33 cellular contexts compared by ENCODE assay signal in the genomic region with DNA sequence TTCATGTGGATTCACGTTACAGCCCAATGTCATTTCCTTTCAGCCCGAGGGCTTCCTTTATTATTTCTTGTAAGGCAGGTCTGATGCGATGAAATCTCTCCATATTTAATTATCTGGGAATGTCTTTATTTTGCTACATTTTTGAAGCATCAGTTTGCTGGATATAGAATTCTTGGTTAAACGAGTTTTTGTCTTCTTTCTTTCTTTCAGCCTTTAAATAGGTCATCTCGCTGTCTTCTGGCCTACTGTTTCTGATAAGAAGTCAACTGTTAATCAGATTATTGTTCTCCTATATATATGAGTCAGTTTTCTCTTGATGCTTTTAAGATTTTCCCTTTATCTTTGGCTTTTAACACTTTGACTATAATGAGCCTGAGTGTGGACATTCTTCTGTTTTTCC.
"Had no signal": no experiment of that assay in that cellular context is flagged by ENCODE, and none has a peak within 500 bp of the region (broad histone marks: within the 10 kb centered on the region; RNA-seq: fewer than 3 reads in every experiment).

No MANE protein-coding gene starts in this region.

- H3K27me3 ChIP-seq: adrenal gland, ascending aorta, body of pancreas, brain microvascular endothelial cell, breast epithelium, cardiac muscle cell had no signal

- H3K36me3 ChIP-seq: adrenal gland, ascending aorta, brain microvascular endothelial cell, breast epithelium, cardiac muscle cell had no signal

- H3K4me1 ChIP-seq: adrenal gland, ascending aorta, body of pancreas, breast epithelium had no signal

- FAIRE-seq: astrocyte, bronchial epithelial cell had no signal

- H3K27ac ChIP-seq: adrenal gland, ascending aorta, body of pancreas, brain microvascular endothelial cell, breast epithelium, cardiac muscle cell had no signal

- H3K4me3 ChIP-seq: adrenal gland, ascending aorta, body of pancreas, breast epithelium, cardiac muscle cell had no signal

- ATAC-seq: activated naive CD4-positive, alpha-beta T cell treated with anti-CD3 and anti-CD28 coated beads, Interleukin-2, amount 50 U/mL, for 72 hours; activated naive CD8-positive, alpha-beta T cell treated with anti-CD3 and anti-CD28 coated beads, Interleukin-2, amount 50 U/mL, for 24 hours; activated T-cell treated with anti-CD3 and anti-CD28 coated beads, Interleukin-2, amount 50 U/mL, for 4 hours; activated T-cell treated with anti-CD3 and anti-CD28 coated beads, Interleukin-2, amount 50 U/mL, for 72 hours; activated T-helper 17 cell treated with anti-CD3 and anti-CD28 coated beads, Interleukin-2, amount 50 U/mL, for 72 hours; body of pancreas had no signal

- H3K9me3 ChIP-seq: body of pancreas had no signal

- DNase-seq: activated effector memory CD4-positive, alpha-beta T cell treated with anti-CD3 and anti-CD28 coated beads, Interleukin-2, amount 50 U/mL, for 16 hours; activated effector memory CD4-positive, alpha-beta T cell treated with Interleukin-2 at 50 U/mL for 16 hours; activated gamma-delta T cell; activated gamma-delta T cell treated with Interleukin-2 at 50 U/mL for 16 hours; activated naive CD4-positive, alpha-beta T cell; activated naive CD4-positive, alpha-beta T cell treated with anti-CD3 and anti-CD28 coated beads for 36 hours; activated naive CD4-positive, alpha-beta T cell treated with anti-CD3 and anti-CD28 coated beads, Interleukin-2, amount 10 ng/mL, durations not matched to agents 7 days and 5 days; activated naive CD4-positive, alpha-beta T cell treated with anti-CD3 and anti-CD28 coated beads, Interleukin-2, amount 50 U/mL, for 16 hours; activated naive CD4-positive, alpha-beta T cell treated with Interleukin-2 at 50 U/mL for 16 hours; activated naive CD8-positive, alpha-beta T cell treated with anti-CD3 and anti-CD28 coated beads for 36 hours; activated naive CD8-positive, alpha-beta T cell treated with anti-CD3 and anti-CD28 coated beads, Interleukin-2, amount 10 ng/mL, durations not matched to agents 7 days and 5 days; activated naive CD8-positive, alpha-beta T cell treated with anti-CD3 and anti-CD28 coated beads, Interleukin-2, amount 50 U/mL, for 24 hours; activated T-cell treated with anti-CD3 and anti-CD28 coated beads, Interleukin-2, amount 50 U/mL, for 24 hours; activated T-cell treated with anti-CD3 and anti-CD28 coated beads, Interleukin-2, amount 50 U/mL, for 4 hours; activated T-cell treated with anti-CD3 and anti-CD28 coated beads, Interleukin-2, amount 50 U/mL, for 48 hours; activated T-cell treated with anti-CD3 and anti-CD28 coated beads, Interleukin-2, amount 50 U/mL, for 72 hours; adrenal gland; amniotic stem cell; amygdala; anterior cingulate cortex; aorta; body of pancreas; brain microvascular endothelial cell; caudate nucleus; central memory CD4-positive, alpha-beta T cell; cerebellar nuclear complex had no signal
